In genomic region chr20:51731771-51732453, GRCh38 we compare ENCODE assay signal across 11 cellular contexts. TPM values are rescaled to one million over a fixed set of nuclear protein-coding genes. Genes with fewer than 3 reads are reported as not detected.
DNase-seq lines count a peak whose midpoint lies in the region; ATAC-seq and TF ChIP-seq lines count a peak whose summit lies in the region.
"Had no signal": no experiment of that assay in that cellular context is flagged by ENCODE, and none has a peak within 500 bp of the region (broad histone marks: within the 10 kb centered on the region; RNA-seq: fewer than 3 reads in every experiment).

No MANE protein-coding gene starts in this region.

- no peaks in the 10 kb centered on the region for H3K36me3 ChIP-seq in thoracic aorta
- H3K36me3 ChIP-seq: SJSA1 had no signal

- POLR2A ChIA-PET in activated CD4-positive, alpha-beta T cell treated with anti-CD3 and anti-CD28 coated beads for 36 hours (lab: Charles Lee) = no interaction called here

- peak overlapping the region; percentile 17 to 42 for H3K27ac ChIP-seq in thoracic aorta
- H3K27ac ChIP-seq: parathyroid adenoma, SJSA1 had no signal

- no peaks in the 10 kb centered on the region for H3K9me3 ChIP-seq in thoracic aorta
- H3K9me3 ChIP-seq: SJSA1 had no signal

- H3K27ac Mint-ChIP-seq in activated CD4-positive, alpha-beta T cell treated with anti-CD3 and anti-CD28 coated beads for 36 hours = peak overlapping the region; percentile 87

- no peaks in the 10 kb centered on the region for H3K36me3 Mint-ChIP-seq in activated CD4-positive, alpha-beta T cell treated with anti-CD3 and anti-CD28 coated beads for 36 hours (ENCODE audit: low read depth)

- peak overlapping the region; percentile 67 for H3K4me3 Mint-ChIP-seq in activated CD4-positive, alpha-beta T cell treated with anti-CD3 and anti-CD28 coated beads for 36 hours

- H3K9me3 Mint-ChIP-seq in activated CD4-positive, alpha-beta T cell treated with anti-CD3 and anti-CD28 coated beads for 36 hours (ENCODE audit: low read depth) = no peaks in the 10 kb centered on the region

- peak; percentile 40 for DNase-seq in activated CD4-positive, alpha-beta T cell treated with anti-CD3 and anti-CD28 coated beads for 36 hours
- no peak for DNase-seq in activated CD4-positive, alpha-beta T cell treated with anti-CD3 and anti-CD28 coated beads, Interleukin-2, amount 50 U/mL, for 1 hour
- DNase-seq in choroid plexus epithelial cell (ENCODE audit: low read depth) (peak; percentile 47), myocyte (ENCODE audit: low read depth) (peak; percentile 89), thoracic aorta (ENCODE audit: low spot score) (no peak), SIG-M5 (lab: John Stamatoyannopoulos, UW) (no peak)
- no peak for DNase-seq in activated CD4-positive, CD25-positive, alpha-beta regulatory T cell treated with anti-CD3 and anti-CD28 coated beads, Interleukin-2, amount 50 U/mL, for 72 hours
- DNase-seq: NCI-H2081 treated with DMSO at 0.1 percent for 48 hours had no signal

- no peaks in the 10 kb centered on the region for H3K27me3 ChIP-seq in thoracic aorta (replicated peaks; ENCODE audit: insufficient read depth)
- H3K27me3 ChIP-seq: SJSA1 had no signal

- ATAC-seq in activated CD4-positive, alpha-beta T cell treated with anti-CD3 and anti-CD28 coated beads for 36 hours = no peak
- ATAC-seq in thoracic aorta (ENCODE audit: insufficient number of reproducible peaks, low FRiP score, low read depth) (no peak), GM21528 (IDR thresholded peaks at IDR 0.05; ENCODE audit: low FRiP score, unreplicated experiment) (no peak)

- H3K4me1 Mint-ChIP-seq in activated CD4-positive, alpha-beta T cell treated with anti-CD3 and anti-CD28 coated beads for 36 hours = peaks cover 13% of the 10 kb centered on the region

- H3K4me1 ChIP-seq in thoracic aorta (ENCODE audit: control insufficient read depth in 1 of 2, low read depth in 2 of 2) = peaks cover 13 to 38% of the 10 kb centered on the region in 2 donors
- H3K4me1 ChIP-seq: parathyroid adenoma had no signal

- H3K4me3 ChIP-seq in choroid plexus epithelial cell (ENCODE audit: low read depth, low read length) (peak overlapping the region; percentile 29), thoracic aorta (peak overlapping the region; percentile 13)
- H3K4me3 ChIP-seq: SJSA1 had no signal

- H3K27me3 Mint-ChIP-seq in activated CD4-positive, alpha-beta T cell treated with anti-CD3 and anti-CD28 coated beads for 36 hours = peaks cover 3% of the 10 kb centered on the region

- intact Hi-C loops in activated CD4-positive, alpha-beta T cell treated with anti-CD3 and anti-CD28 coated beads for 36 hours (cut with DNase I, micrococcal nuclease) = no loop called here

- no peak for TF ChIP-seq CTCF in choroid plexus epithelial cell (conservative IDR thresholded peaks at IDR 0.05; ENCODE audit: low read depth, low read length)
- TF ChIP-seq CTCF in thoracic aorta (IDR thresholded peaks at IDR 0.05) = no peak

- CTCF ChIA-PET in activated CD4-positive, alpha-beta T cell treated with anti-CD3 and anti-CD28 coated beads for 36 hours (lab: Charles Lee) = interaction anchor here (0.5 to 1.3 kb wide), 5 partner anchors 11 to 234 kb away, joined by 3 to 7 read pairs (median 3); no protein-coding TSS in a partner anchor

RNA-seq across cellular contexts. Expression of gene ATP9A, which starts 36.3 kb away (rescaled TPM):
- 1 to 10 TPM; 2.2 to 2.7 TPM for total RNA-seq in activated CD4-positive, alpha-beta T cell treated with anti-CD3 and anti-CD28 coated beads for 36 hours
- total RNA-seq in myocyte (7.6 and 13.3 TPM in 2 replicates), thoracic aorta (10 to 100 TPM; 54.4 TPM)
- polyA plus RNA-seq in myocyte (2012) = 21.3 TPM

Comparison
In these comparisons a context has a peak if more than half of its experiments do, and no peak if none do; other contexts are left out.
1. DNase-seq: peak in activated CD4-positive, alpha-beta T cell treated with anti-CD3 and anti-CD28 coated beads for 36 hours (single experiment), choroid plexus epithelial cell (single experiment) and myocyte (single experiment); none in activated CD4-positive, alpha-beta T cell treated with anti-CD3 and anti-CD28 coated beads, Interleukin-2, amount 50 U/mL, for 1 hour (single experiment), thoracic aorta (single experiment), activated CD4-positive, CD25-positive, alpha-beta regulatory T cell treated with anti-CD3 and anti-CD28 coated beads, Interleukin-2, amount 50 U/mL, for 72 hours (single experiment) and SIG-M5 (single experiment).